ENCODE assay signal across 18 cellular contexts in genomic region chr5:129857124-129857523, GRCh38. TPM values are rescaled to one million over a fixed set of nuclear protein-coding genes. Genes with fewer than 3 reads are reported as not detected.
"Had no signal": no experiment of that assay in that cellular context is flagged by ENCODE, and none has a peak within 500 bp of the region (broad histone marks: within the 10 kb centered on the region; RNA-seq: fewer than 3 reads in every experiment).

No MANE protein-coding gene starts in this region.

- H3K4me3 Mint-ChIP-seq: activated CD4-positive, alpha-beta T cell treated with anti-CD3 and anti-CD28 coated beads for 36 hours; activated CD8-positive, alpha-beta T cell treated with anti-CD3 and anti-CD28 coated beads for 36 hours; activated T-cell treated with anti-CD3 and anti-CD28 coated beads, Interleukin-2, amount 50 U/mL, for 72 hours; effector memory CD8-positive, alpha-beta T cell; neural progenitor cell had no signal

- H3K9me3 ChIP-seq: ascending aorta, heart left ventricle, ovary, thyroid gland, uterus had no signal

- H3K36me3 ChIP-seq: ascending aorta, heart left ventricle, neural progenitor cell, ovary, thyroid gland, uterus had no signal

- H3K4me3 ChIP-seq: ascending aorta, heart left ventricle, neural progenitor cell, ovary, skin epidermis, thyroid gland, uterus had no signal

- H3K4me2 ChIP-seq: neural progenitor cell had no signal

- H3K27ac Mint-ChIP-seq: activated CD4-positive, alpha-beta T cell treated with anti-CD3 and anti-CD28 coated beads for 36 hours; activated CD8-positive, alpha-beta T cell treated with anti-CD3 and anti-CD28 coated beads for 36 hours; activated T-cell treated with anti-CD3 and anti-CD28 coated beads, Interleukin-2, amount 50 U/mL, for 72 hours; effector memory CD8-positive, alpha-beta T cell; neural progenitor cell had no signal

- H3K36me3 Mint-ChIP-seq: neural progenitor cell had no signal

- H3K4me1 ChIP-seq: ascending aorta, neural progenitor cell, thyroid gland, uterus had no signal

- H3K27me3 ChIP-seq: ascending aorta, heart left ventricle, neural progenitor cell, ovary, thyroid gland, uterus had no signal

- H3K4me1 Mint-ChIP-seq: activated CD4-positive, alpha-beta T cell treated with anti-CD3 and anti-CD28 coated beads for 36 hours; neural progenitor cell had no signal

- DNase-seq: activated CD4-positive, alpha-beta T cell treated with anti-CD3 and anti-CD28 coated beads for 36 hours; activated CD8-positive, alpha-beta memory T cell treated with anti-CD3 and anti-CD28 coated beads, Interleukin-2, amount 50 U/mL, for 4 hours; activated CD8-positive, alpha-beta T cell treated with anti-CD3 and anti-CD28 coated beads for 36 hours; activated T-cell treated with anti-CD3 and anti-CD28 coated beads, Interleukin-2, amount 50 U/mL, for 72 hours; cortex of kidney; effector memory CD8-positive, alpha-beta T cell; foreskin melanocyte; islet precursor cell; ovary; SW 1271; thyroid gland; uterus had no signal

- H3K9ac ChIP-seq: neural progenitor cell had no signal

- H2AFZ ChIP-seq: neural progenitor cell had no signal

- H3K27ac ChIP-seq: ascending aorta, epithelial cell of prostate, heart left ventricle, neural progenitor cell, ovary, thyroid gland, uterus, VCaP had no signal

- H3K9me3 Mint-ChIP-seq: activated CD8-positive, alpha-beta T cell treated with anti-CD3 and anti-CD28 coated beads for 36 hours; activated T-cell treated with anti-CD3 and anti-CD28 coated beads, Interleukin-2, amount 50 U/mL, for 72 hours; effector memory CD8-positive, alpha-beta T cell; neural progenitor cell had no signal

- ATAC-seq: activated CD4-positive, alpha-beta T cell treated with anti-CD3 and anti-CD28 coated beads for 36 hours; activated CD8-positive, alpha-beta T cell treated with anti-CD3 and anti-CD28 coated beads for 36 hours; activated T-cell treated with anti-CD3 and anti-CD28 coated beads, Interleukin-2, amount 50 U/mL, for 72 hours; effector memory CD8-positive, alpha-beta T cell had no signal

- H3K27me3 Mint-ChIP-seq: effector memory CD8-positive, alpha-beta T cell had no signal

RNA-seq across cellular contexts. Expression of gene CHSY3, which starts 47.1 kb away (rescaled TPM):
- total RNA-seq: activated CD4-positive, alpha-beta T cell treated with anti-CD3 and anti-CD28 coated beads for 36 hours; activated CD8-positive, alpha-beta T cell treated with anti-CD3 and anti-CD28 coated beads for 36 hours; activated T-cell treated with anti-CD3 and anti-CD28 coated beads, Interleukin-2, amount 50 U/mL, for 72 hours had no signal
